In the genomic region with DNA sequence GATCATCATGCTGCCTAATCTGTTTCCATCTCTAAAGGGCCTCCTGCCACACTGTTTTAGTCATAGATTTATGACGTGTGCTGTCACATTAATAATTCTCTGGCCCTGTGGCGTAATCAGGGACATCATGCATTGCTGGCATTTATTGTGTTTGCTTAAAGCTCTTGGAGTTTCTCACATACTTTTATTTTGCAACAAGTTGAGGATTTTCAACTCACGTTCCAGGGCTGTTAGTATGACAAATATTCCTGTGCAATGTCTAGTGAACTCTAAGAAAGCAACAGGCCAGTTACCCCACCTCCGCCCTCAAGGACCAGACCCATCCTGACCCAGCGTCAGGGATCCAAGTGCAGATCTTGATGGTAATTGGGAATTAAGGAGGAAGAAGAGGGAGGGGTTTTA, we compare ENCODE assay signal across 15 cellular contexts. TPM values are rescaled to one million over a fixed set of nuclear protein-coding genes. Genes with fewer than 3 reads are reported as not detected.
DNase-seq lines count a peak whose midpoint lies in the region; ATAC-seq and TF ChIP-seq lines count a peak whose summit lies in the region.
"Had no signal": no experiment of that assay in that cellular context is flagged by ENCODE, and none has a peak within 500 bp of the region (broad histone marks: within the 10 kb centered on the region; RNA-seq: fewer than 3 reads in every experiment).

No MANE protein-coding gene starts in this region.

- H3K27me3 ChIP-seq in effector memory CD4-positive, alpha-beta T cell (replicated peaks; ENCODE audit: control insufficient read depth, insufficient read depth, low read length, poor library complexity, severe bottlenecking), result no peaks in the 10 kb centered on the region
- H3K27me3 ChIP-seq: BE2C had no signal

- peak; percentile 61 for DNase-seq in AG10803 (ENCODE audit: low read depth)
- peak; percentile 4 for DNase-seq in HT-29 (ENCODE audit: low spot score)
- peak; percentile 37 for DNase-seq in epithelial cell of esophagus (ENCODE audit: low read depth)
- no peak for DNase-seq in omental fat pad (ENCODE audit: low spot score)
- no peak for DNase-seq in effector memory CD4-positive, alpha-beta T cell
- DNase-seq in medulla oblongata (ENCODE audit: extremely low spot score), result no peak
- DNase-seq in SKM-1 treated with dmso at 0.1 percent for 144 hours (lab: John Stamatoyannopoulos, UW; ENCODE audit: unreplicated experiment), result no peak
- DNase-seq in NCI-H1694 (lab: John Stamatoyannopoulos, UW), result no peak
- DNase-seq: activated CD8-positive, alpha-beta T cell treated with anti-CD3 and anti-CD28 coated beads, Interleukin-2, amount 10 ng/mL, durations not matched to agents 7 days and 5 days; BE2C; NCI-H1092; stimulated activated CD4-positive, alpha-beta T cell treated with anti-CD3 and anti-CD28 coated beads, Interleukin-12 subunit alpha, Interleukin-12 subunit beta, amount 100 ng/mL, for 4 hours had no signal

- H3K4me3 ChIP-seq in AG10803 (ENCODE audit: low read length) (no peak overlapping the region), epithelial cell of esophagus (ENCODE audit: low read length) (no peak overlapping the region)
- H3K4me3 ChIP-seq in effector memory CD4-positive, alpha-beta T cell (ENCODE audit: insufficient read depth, low read depth, low read length, poor library complexity, severe bottlenecking), result no peak overlapping the region

- H3K36me3 ChIP-seq in effector memory CD4-positive, alpha-beta T cell (ENCODE audit: control insufficient read depth, insufficient read depth, low read length), result no peaks in the 10 kb centered on the region
- H3K36me3 ChIP-seq: BE2C had no signal

- no peak overlapping the region for H3K27ac ChIP-seq in effector memory CD4-positive, alpha-beta T cell (ENCODE audit: insufficient read depth, low read length, poor library complexity, severe bottlenecking)

- H3K9me3 ChIP-seq in effector memory CD4-positive, alpha-beta T cell (ENCODE audit: control insufficient read depth, low read length), result no peaks in the 10 kb centered on the region
- H3K9me3 ChIP-seq: BE2C had no signal

- TF ChIP-seq CTCF in AG10803 (conservative IDR thresholded peaks at IDR 0.05; ENCODE audit: low read length) (no peak), epithelial cell of esophagus (IDR thresholded peaks at IDR 0.05; ENCODE audit: insufficient read depth, low read depth, low read length, missing control alignments) (no peak), omental fat pad (IDR thresholded peaks at IDR 0.05) (no peak)

- peak; percentile 73 for ATAC-seq in omental fat pad (ENCODE audit: low FRiP score)
- ATAC-seq: activated CD8-positive, alpha-beta T cell treated with anti-CD3 and anti-CD28 coated beads, Interleukin-2, amount 10 ng/mL, durations not matched to agents 7 days and 5 days had no signal

- H3K4me1 ChIP-seq in effector memory CD4-positive, alpha-beta T cell (ENCODE audit: control insufficient read depth, insufficient read depth, low read length, poor library complexity, severe bottlenecking), result no peaks in the 10 kb centered on the region
- H3K4me1 ChIP-seq: BE2C had no signal

RNA-seq across cellular contexts. Expression of a gene that starts 7.8 kb away (rescaled TPM):
- 5.3 and 9.0 TPM in 2 replicates for total RNA-seq in HT-29 (2014; rRNA removed; shearing (Covaris generic))
- 10 to 100 TPM; 11.8 to 30.7 (median 15.7) TPM for total RNA-seq in omental fat pad

RNA-seq across cellular contexts. Expression of a gene that starts 27.6 kb away (rescaled TPM):
- total RNA-seq in HT-29 (2014; rRNA removed; shearing (Covaris generic)), result not detected in 2 replicates
- not detected for total RNA-seq in omental fat pad
- total RNA-seq: activated CD8-positive, alpha-beta T cell treated with anti-CD3 and anti-CD28 coated beads, Interleukin-2, amount 10 ng/mL, durations not matched to agents 7 days and 5 days; glomerular endothelial cell; mucosa of gallbladder; osteocyte had no signal

RNA-seq across cellular contexts. Expression of a gene that starts 41.1 kb away (rescaled TPM):
- 0.08 TPM in 1 of 2 replicates, not detected in the other for total RNA-seq in HT-29 (2014; rRNA removed; shearing (Covaris generic))
- total RNA-seq in omental fat pad, result 10 to 100 TPM in 1 of 4 donors, 1 to 10 TPM in 3; 1.1 to 28.8 (median 6.3) TPM
- total RNA-seq: activated CD8-positive, alpha-beta T cell treated with anti-CD3 and anti-CD28 coated beads, Interleukin-2, amount 10 ng/mL, durations not matched to agents 7 days and 5 days had no signal

Comparison
In these comparisons a context has a peak if more than half of its experiments do, and no peak if none do; other contexts are left out.
1. DNase-seq: peak in AG10803 (single experiment), HT-29 (single experiment) and epithelial cell of esophagus (single experiment); none in omental fat pad (single experiment), effector memory CD4-positive, alpha-beta T cell (0 of 3), medulla oblongata (single experiment), SKM-1 treated with dmso at 0.1 percent for 144 hours (single experiment) and NCI-H1694 (single experiment).